16 cellular contexts compared by ENCODE assay signal in the genomic region with DNA sequence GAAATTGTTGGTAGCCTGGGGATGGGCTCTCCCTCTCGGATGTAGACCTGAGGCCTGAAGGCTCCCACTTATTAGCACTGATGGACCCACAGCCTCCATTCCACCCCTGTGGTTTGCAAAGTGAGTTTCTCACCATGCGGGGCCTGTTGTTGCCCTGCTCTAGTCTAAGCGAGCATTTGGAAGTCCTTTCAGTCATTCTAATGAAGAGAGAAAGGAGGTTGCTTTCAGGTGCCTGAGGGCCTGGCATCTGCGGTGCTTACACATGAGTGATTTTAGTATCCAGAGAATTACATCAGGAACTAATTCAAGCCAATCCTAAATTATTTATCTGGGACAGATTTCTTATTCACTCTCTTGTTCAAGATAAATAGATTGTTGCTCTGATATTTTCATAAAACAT.
"Had no signal": no experiment of that assay in that cellular context is flagged by ENCODE, and none has a peak within 500 bp of the region (broad histone marks: within the 10 kb centered on the region; RNA-seq: fewer than 3 reads in every experiment).

No MANE protein-coding gene starts in this region.

- H3K4me3 ChIP-seq: sigmoid colon, thoracic aorta, uterus had no signal

- H3K4me3 Mint-ChIP-seq: activated naive CD4-positive, alpha-beta T cell treated with anti-CD3 and anti-CD28 coated beads, Interleukin-2, amount 50 U/mL, for 24 hours; activated T-helper 17 cell treated with anti-CD3 and anti-CD28 coated beads, Interleukin-2, amount 50 U/mL, for 72 hours; natural killer cell treated with Interleukin-12 subunit alpha and Interleukin-12 subunit beta and Interleukin-15 and Interleukin-18, amount 100 ng/mL, for 72 hours had no signal

- H3K36me3 ChIP-seq: sigmoid colon, thoracic aorta, uterus had no signal

- ATAC-seq: activated T-helper 17 cell treated with anti-CD3 and anti-CD28 coated beads, Interleukin-2, amount 50 U/mL, for 72 hours; esophagus mucosa; left colon; natural killer cell treated with Interleukin-12 subunit alpha and Interleukin-12 subunit beta and Interleukin-15 and Interleukin-18, amount 100 ng/mL, for 72 hours; stimulated activated naive CD8-positive, alpha-beta T cell treated with anti-CD3 and anti-CD28 coated beads, Interleukin-15, Interleukin-2, amounts not matched to agents 100 U/mL and 50 U/mL, for 24 hours had no signal

- H3K9me3 Mint-ChIP-seq: activated naive CD4-positive, alpha-beta T cell treated with anti-CD3 and anti-CD28 coated beads, Interleukin-2, amount 50 U/mL, for 24 hours; activated T-helper 17 cell treated with anti-CD3 and anti-CD28 coated beads, Interleukin-2, amount 50 U/mL, for 72 hours; natural killer cell treated with Interleukin-12 subunit alpha and Interleukin-12 subunit beta and Interleukin-15 and Interleukin-18, amount 100 ng/mL, for 72 hours had no signal

- H3K4me1 Mint-ChIP-seq: activated naive CD4-positive, alpha-beta T cell treated with anti-CD3 and anti-CD28 coated beads, Interleukin-2, amount 50 U/mL, for 24 hours; activated T-helper 17 cell treated with anti-CD3 and anti-CD28 coated beads, Interleukin-2, amount 50 U/mL, for 72 hours had no signal

- H3K9me3 ChIP-seq: sigmoid colon, thoracic aorta, uterus had no signal

- H3K27ac ChIP-seq: sigmoid colon, uterus had no signal

- H3K36me3 Mint-ChIP-seq: activated naive CD4-positive, alpha-beta T cell treated with anti-CD3 and anti-CD28 coated beads, Interleukin-2, amount 50 U/mL, for 24 hours; natural killer cell treated with Interleukin-12 subunit alpha and Interleukin-12 subunit beta and Interleukin-15 and Interleukin-18, amount 100 ng/mL, for 72 hours had no signal

- DNase-seq: activated CD4-positive, alpha-beta T cell treated with anti-CD3 and anti-CD28 coated beads, Interleukin-2, amount 50 U/mL, for 1 hour; activated T-cell treated with anti-CD3 and anti-CD28 coated beads for 4 hours; left colon; occipital lobe; sigmoid colon; stimulated activated CD4-positive, alpha-beta T cell treated with anti-CD3 and anti-CD28 coated beads, Interleukin-12 subunit alpha, Interleukin-12 subunit beta, amount 100 ng/mL, for 4 hours; stimulated activated CD8-positive, alpha-beta memory T cell treated with anti-CD3 and anti-CD28 coated beads, Interleukin-4, amount 100 ng/mL, for 48 hours; stimulated activated naive CD8-positive, alpha-beta T cell treated with anti-CD3 and anti-CD28 coated beads, Interleukin-15, Interleukin-2, amounts not matched to agents 100 U/mL and 50 U/mL, for 24 hours; uterus had no signal

- H3K27ac Mint-ChIP-seq: activated naive CD4-positive, alpha-beta T cell treated with anti-CD3 and anti-CD28 coated beads, Interleukin-2, amount 50 U/mL, for 24 hours; activated T-helper 17 cell treated with anti-CD3 and anti-CD28 coated beads, Interleukin-2, amount 50 U/mL, for 72 hours; natural killer cell treated with Interleukin-12 subunit alpha and Interleukin-12 subunit beta and Interleukin-15 and Interleukin-18, amount 100 ng/mL, for 72 hours; progenitor cell of endocrine pancreas had no signal

- H3K27me3 ChIP-seq: sigmoid colon, uterus had no signal

- FAIRE-seq: endometrium had no signal
